In genomic region chr1:16055613-16056520, GRCh38 we compare ENCODE assay signal across 8 cellular contexts. TPM values are rescaled to one million over a fixed set of nuclear protein-coding genes. Genes with fewer than 3 reads are reported as not detected.
DNase-seq lines count a peak whose midpoint lies in the region; ATAC-seq and TF ChIP-seq lines count a peak whose summit lies in the region.

No MANE protein-coding gene starts in this region.

- H3K4me1 ChIP-seq in lung (ENCODE audit: control insufficient read depth in 2 of 2, insufficient read depth in 2 of 2, low read length in 2 of 2): no peaks in the 10 kb centered on the region

- no peak overlapping the region for H3K4me3 ChIP-seq in GM12864 (ENCODE audit: low read depth, low read length)
- H3K4me3 ChIP-seq in dorsolateral prefrontal cortex: no peak overlapping the region
- no peak overlapping the region for H3K4me3 ChIP-seq in lung

- intact Hi-C loops in dorsolateral prefrontal cortex (cut with DNase I): loop anchor here (2.0 to 10.0 kb wide), 2 partner anchors 47 to 251 kb away; partner anchors contain the start of gene UQCRHL (in 1 of the 2)

- H3K27me3 ChIP-seq in dorsolateral prefrontal cortex (no peaks in the 10 kb centered on the region), lung (ENCODE audit: control insufficient read depth, insufficient read depth) (no peaks in the 10 kb centered on the region)

- TF ChIP-seq CTCF in GM12864 (IDR thresholded peaks at IDR 0.05; ENCODE audit: low read depth, low read length, missing control alignments) (peak; percentile 99), dorsolateral prefrontal cortex (IDR thresholded peaks at IDR 0.05 in 54 of 56, conservative IDR thresholded peaks at IDR 0.05 in 2 of 56; ENCODE audit: low read depth in 1 of 56, partially characterized antibody in 56 of 56) (peak; percentile 48 to 97 (median 84)), lung (IDR thresholded peaks at IDR 0.05; ENCODE audit: control extremely low read depth, extremely low read depth) (peak; percentile 91)

- DNase-seq in GM12864 (ENCODE audit: low read depth): peak; percentile 54
- peak; percentile 66 for DNase-seq in NCI-H748 treated with DMSO at 0.1 percent for 48 hours (lab: John Stamatoyannopoulos, UW)
- DNase-seq in activated CD4-positive, alpha-beta T cell treated with anti-CD3 and anti-CD28 coated beads, Interleukin-2, amount 50 U/mL, for 4 hours: peak; percentile 68 to 69
- peak; percentile 67 to 91 (median 80) for DNase-seq in dorsolateral prefrontal cortex
- peak; percentile 89 for DNase-seq in lung (ENCODE audit: low spot score)
- peak; percentile 63 for DNase-seq in stimulated activated CD8-positive, alpha-beta memory T cell treated with anti-CD3 and anti-CD28 coated beads, Interleukin-12 subunit alpha, Interleukin-12 subunit beta, amount 100 ng/mL, for 4 hours (ENCODE audit: low read depth)

- no peaks in the 10 kb centered on the region for H3K36me3 ChIP-seq in lung (ENCODE audit: control insufficient read depth in 2 of 2, insufficient read depth in 2 of 2, low read length in 2 of 2)

- H3K9me3 ChIP-seq in lung (ENCODE audit: control insufficient read depth in 2 of 2, insufficient read depth in 1 of 2, low read length in 1 of 2): no peaks in the 10 kb centered on the region

- peak; percentile 77 for ATAC-seq in HG03354 (IDR thresholded peaks at IDR 0.05; ENCODE audit: poor library complexity, severe bottlenecking, unreplicated experiment)
- ATAC-seq in lung (ENCODE audit: insufficient read depth, low FRiP score): peak; percentile 78
- no peak for ATAC-seq in GM18858 (IDR thresholded peaks at IDR 0.05; ENCODE audit: unreplicated experiment)

- WGBS in lung, 2 donors: 32 to 37% methylated on average over 17 to 18 of the region's 18 CpGs

- H3K27ac ChIP-seq in dorsolateral prefrontal cortex (no peak overlapping the region), lung (ENCODE audit: low read depth in 1 of 2, low read length in 1 of 2) (no peak overlapping the region)

RNA-seq across cellular contexts. Expression of gene CLCNKB, which starts 12.3 kb away (rescaled TPM):
- under 1 TPM in 27 of 120 experiments, not detected in 93; 0.21 to 0.98 (median 0.29) TPM for total RNA-seq in dorsolateral prefrontal cortex
- 1 to 10 TPM in 1 of 2 donors, under 1 TPM in 1; 0.37 to 1.9 TPM for total RNA-seq in lung
- polyA plus RNA-seq in lung: under 1 TPM; 0.06 to 0.22 TPM

RNA-seq across cellular contexts. Expression of gene FAM131C, which starts 17.6 kb away (rescaled TPM):
- total RNA-seq in dorsolateral prefrontal cortex (10 to 100 TPM in 14 of 120 experiments, 1 to 10 TPM in 106; 2.2 to 15.3 (median 7.6) TPM), lung (not detected)
- polyA plus RNA-seq in lung: not detected

RNA-seq across cellular contexts. Expression of gene CLCNKA, which starts 34.0 kb away (rescaled TPM):
- 1 to 10 TPM in 15 of 120 experiments, under 1 TPM in 42, not detected in 63; 0.16 to 2.5 (median 0.66) TPM for total RNA-seq in dorsolateral prefrontal cortex
- total RNA-seq in lung: 1 to 10 TPM in 1 of 2 donors, not detected in 1; 1.3 TPM
- polyA plus RNA-seq in lung: under 1 TPM; 0.10 to 0.17 TPM

RNA-seq across cellular contexts. Expression of gene HSPB7, which starts 38.0 kb away (rescaled TPM):
- total RNA-seq in dorsolateral prefrontal cortex: 10 to 100 TPM in 2 of 120 experiments, 1 to 10 TPM in 107, under 1 TPM in 11; 0.34 to 16.8 (median 2.1) TPM
- 10 to 100 TPM in 1 of 2 donors, 1 to 10 TPM in 1; 2.4 to 34.2 TPM for total RNA-seq in lung
- 10 to 100 TPM; 11.2 to 11.5 TPM for polyA plus RNA-seq in lung

RNA-seq across cellular contexts. Expression of gene SRARP, which starts 51.8 kb away (rescaled TPM):
- total RNA-seq in dorsolateral prefrontal cortex (10 to 100 TPM in 12 of 120 experiments, 1 to 10 TPM in 108; 2.1 to 17.6 (median 5.9) TPM), lung (not detected)
- under 1 TPM in 1 of 2 donors, not detected in 1; 0.16 TPM for polyA plus RNA-seq in lung
